ENCODE assay signal across 27 cellular contexts in the genomic region with DNA sequence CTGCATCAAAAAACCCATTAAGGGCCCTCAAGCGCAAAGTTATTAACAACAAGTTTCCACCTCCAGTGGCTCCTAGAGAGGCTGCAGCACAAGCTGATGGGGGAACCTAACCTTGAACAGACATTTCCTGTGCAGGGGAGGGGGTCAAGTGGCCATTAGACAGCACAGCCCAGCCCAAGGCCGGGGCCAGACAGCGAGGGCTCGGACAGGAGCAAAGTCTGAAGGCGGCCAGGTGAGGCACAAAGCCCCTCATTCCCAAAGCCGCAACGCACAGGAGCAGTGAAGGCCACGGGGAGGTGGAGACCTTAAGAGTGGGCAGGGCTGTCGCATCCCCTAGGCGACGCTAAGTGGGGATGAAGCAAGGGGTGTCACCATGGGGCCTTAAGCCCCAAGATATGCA.
"Had no signal": no experiment of that assay in that cellular context is flagged by ENCODE, and none has a peak within 500 bp of the region (broad histone marks: within the 10 kb centered on the region; RNA-seq: fewer than 3 reads in every experiment).

No MANE protein-coding gene starts in this region.

- H3K36me3 ChIP-seq: colonic mucosa, sigmoid colon had no signal

- DNase-seq: colonic mucosa; effector CD8-positive, alpha-beta T cell; esophagus squamous epithelium; foreskin melanocyte; glutamatergic neuron; heart right ventricle; hippocampal formation; left ventricle myocardium superior; lower lobe of right lung; mucosa of descending colon; naive B cell; nucleus accumbens; posterior cingulate gyrus; psoas muscle; right cardiac atrium; sigmoid colon; spleen; stimulated activated CD4-positive, alpha-beta T cell treated with anti-CD3 and anti-CD28 coated beads, Interleukin-4, amount 100 ng/mL, for 4 hours; stimulated activated naive B cell treated with anti-CD40 and anti-IgM and Interleukin-4, amounts not matched to agents 10 μg/mL and 1 μg/mL and 100 μg/mL, for 72 hours; stimulated activated naive CD8-positive, alpha-beta T cell treated with anti-CD3 and anti-CD28 coated beads, Interleukin-15, amount 100 ng/mL, for 72 hours had no signal

- ATAC-seq: heart right ventricle; left ventricle myocardium superior; lower lobe of right lung; mucosa of descending colon; natural killer cell treated with Interleukin-12 subunit alpha and Interleukin-12 subunit beta and Interleukin-15 and Interleukin-18, amount 100 ng/mL, for 72 hours; psoas muscle; right cardiac atrium; stimulated activated naive B cell treated with anti-CD40 and anti-IgM and Interleukin-4, amounts not matched to agents 10 μg/mL and 1 μg/mL and 100 μg/mL, for 72 hours; stimulated activated naive CD8-positive, alpha-beta T cell treated with anti-CD3 and anti-CD28 coated beads, Interleukin-15, amount 100 ng/mL, for 72 hours had no signal

- H3K4me1 ChIP-seq: colonic mucosa, esophagus squamous epithelium, lower lobe of right lung, psoas muscle, suprapubic skin had no signal

- H3K4me3 ChIP-seq: colonic mucosa, esophagus squamous epithelium, heart right ventricle, lower lobe of right lung, mucosa of descending colon, psoas muscle, sigmoid colon, spleen, suprapubic skin had no signal

- H3K4me1 Mint-ChIP-seq: neural crest cell had no signal

- H3K4me3 Mint-ChIP-seq: dendritic cell treated with granulocyte-macrophage colony-stimulating factor and Interleukin-4, amounts not matched to agents 40 ng/mL and 50 ng/mL, for 4 days; natural killer cell treated with Interleukin-12 subunit alpha and Interleukin-12 subunit beta and Interleukin-15 and Interleukin-18, amount 100 ng/mL, for 72 hours; neural crest cell; stimulated activated naive B cell treated with anti-CD40 and anti-IgM and Interleukin-4, amounts not matched to agents 10 μg/mL and 1 μg/mL and 100 μg/mL, for 72 hours; stimulated activated naive CD8-positive, alpha-beta T cell treated with anti-CD3 and anti-CD28 coated beads, Interleukin-15, amount 100 ng/mL, for 72 hours; type B pancreatic cell had no signal

- H3K27ac Mint-ChIP-seq: dendritic cell treated with granulocyte-macrophage colony-stimulating factor and Interleukin-4, amounts not matched to agents 40 ng/mL and 50 ng/mL, for 4 days; stimulated activated naive B cell treated with anti-CD40 and anti-IgM and Interleukin-4, amounts not matched to agents 10 μg/mL and 1 μg/mL and 100 μg/mL, for 72 hours had no signal

- FAIRE-seq: endothelial cell of umbilical vein, islet of Langerhans had no signal

- H3K27me3 ChIP-seq: colonic mucosa, esophagus squamous epithelium, heart right ventricle, sigmoid colon, spleen, suprapubic skin had no signal

- H3K27ac ChIP-seq: colonic mucosa, esophagus squamous epithelium, heart right ventricle, lower lobe of right lung, psoas muscle, sigmoid colon, spleen, suprapubic skin had no signal

- H3K27me3 Mint-ChIP-seq: dendritic cell treated with granulocyte-macrophage colony-stimulating factor and Interleukin-4, amounts not matched to agents 40 ng/mL and 50 ng/mL, for 4 days; naive B cell; natural killer cell treated with Interleukin-12 subunit alpha and Interleukin-12 subunit beta and Interleukin-15 and Interleukin-18, amount 100 ng/mL, for 72 hours; stimulated activated naive B cell treated with anti-CD40 and anti-IgM and Interleukin-4, amounts not matched to agents 10 μg/mL and 1 μg/mL and 100 μg/mL, for 72 hours; stimulated activated naive CD8-positive, alpha-beta T cell treated with anti-CD3 and anti-CD28 coated beads, Interleukin-15, amount 100 ng/mL, for 72 hours; type B pancreatic cell had no signal
